10 cellular contexts compared by ENCODE assay signal in genomic region chr9:121289554-121290370, GRCh38. TPM values are rescaled to one million over a fixed set of nuclear protein-coding genes. Genes with fewer than 3 reads are reported as not detected.
DNase-seq lines count a peak whose midpoint lies in the region; ATAC-seq and TF ChIP-seq lines count a peak whose summit lies in the region.
"Had no signal": no experiment of that assay in that cellular context is flagged by ENCODE, and none has a peak within 500 bp of the region (broad histone marks: within the 10 kb centered on the region; RNA-seq: fewer than 3 reads in every experiment).

No MANE protein-coding gene starts in this region.

- TF ChIP-seq POLR2A in gastroesophageal sphincter (IDR thresholded peaks at IDR 0.05) = no peak
- no peak for TF ChIP-seq POLR2A in prostate gland (IDR thresholded peaks at IDR 0.05)

- H3K27me3 ChIP-seq in gastroesophageal sphincter (no peaks in the 10 kb centered on the region), prostate gland (replicated peaks; ENCODE audit: insufficient read depth) (no peaks in the 10 kb centered on the region)
- H3K27me3 ChIP-seq: brain microvascular endothelial cell had no signal

- intact Hi-C loops in prostate gland (cut with DNase I) = loop anchor here (5.0 to 10.0 kb wide), 2 partner anchors 33 to 365 kb away; partner anchors contain the start of gene TRAF1

- 18 to 42% methylated on average over 6 to 8 of the region's 11 CpGs for WGBS in gastroesophageal sphincter (ENCODE audit: low coverage in 1 of 2), 2 donors
- WGBS in prostate gland = 34% methylated on average over 11 of the region's 11 CpGs

- H3K9me3 ChIP-seq in gastroesophageal sphincter (no peaks in the 10 kb centered on the region), prostate gland (no peaks in the 10 kb centered on the region)

- DNase-seq in DMS53 treated with DMSO at 0.1 percent for 48 hours (lab: John Stamatoyannopoulos, UW; ENCODE audit: unreplicated experiment) = peak; percentile 15
- DNase-seq in NOMO-1 treated with dmso at 0.1 percent for 144 hours (lab: John Stamatoyannopoulos, UW; ENCODE audit: unreplicated experiment) = peak; percentile 63
- DNase-seq in prostate gland (ENCODE audit: low spot score) = no peak
- no peak for DNase-seq in NCI-H446 treated with DMSO at 0.1 percent for 48 hours (lab: John Stamatoyannopoulos, UW)
- no peak for DNase-seq in NCI-H2227 (lab: John Stamatoyannopoulos, UW; ENCODE audit: unreplicated experiment)
- no peak for DNase-seq in NCI-H446 (lab: John Stamatoyannopoulos, UW)
- DNase-seq: brain microvascular endothelial cell, T1000 had no signal

- ATAC-seq in gastroesophageal sphincter (no peak), HG03378 (IDR thresholded peaks at IDR 0.05; ENCODE audit: unreplicated experiment) (no peak)

- TF ChIP-seq EP300 in gastroesophageal sphincter (IDR thresholded peaks at IDR 0.05) = no peak

- TF ChIP-seq CTCF in gastroesophageal sphincter (IDR thresholded peaks at IDR 0.05) (no peak), prostate gland (IDR thresholded peaks at IDR 0.05) (no peak)

- H3K4me1 ChIP-seq in gastroesophageal sphincter = peaks cover 51 to 100% (median 74%) of the 10 kb centered on the region in 3 donors
- peaks cover 9% of the 10 kb centered on the region for H3K4me1 ChIP-seq in prostate gland (replicated peaks)

- H3K36me3 ChIP-seq in gastroesophageal sphincter (no peaks in the 10 kb centered on the region), prostate gland (no peaks in the 10 kb centered on the region)

- H3K27ac ChIP-seq in gastroesophageal sphincter = peak overlapping the region; percentile 94 to 98 (median 97)
- H3K27ac ChIP-seq in prostate gland = peak overlapping the region; percentile 85 to 90

- H3K4me3 ChIP-seq in gastroesophageal sphincter (peak overlapping the region in 1 of 2 donors; percentile 33), prostate gland (no peak overlapping the region)

RNA-seq across cellular contexts. Expression of gene GSN, which starts 21.8 kb away (rescaled TPM):
- total RNA-seq in gastroesophageal sphincter (1,000 to 10,000 TPM; 2,362 to 3,466 (median 3,146) TPM), prostate gland (100 to 1,000 TPM; 390 to 690 TPM)

Comparison
In these comparisons a context has a peak if more than half of its experiments do, and no peak if none do; other contexts are left out.
1. DNase-seq: peak in DMS53 treated with DMSO at 0.1 percent for 48 hours (single experiment) and NOMO-1 treated with dmso at 0.1 percent for 144 hours (single experiment); none in prostate gland (single experiment), NCI-H446 treated with DMSO at 0.1 percent for 48 hours (single experiment), NCI-H2227 (single experiment) and NCI-H446 (0 of 2).